Comparison of ENCODE assay signal across 8 cellular contexts in genomic region chr1:204507317-204508105, GRCh38. TPM values are rescaled to one million over a fixed set of nuclear protein-coding genes. Genes with fewer than 3 reads are reported as not detected.
DNase-seq lines count a peak whose midpoint lies in the region; ATAC-seq and TF ChIP-seq lines count a peak whose summit lies in the region.

No MANE protein-coding gene starts in this region.

- TF ChIP-seq POLR2A in NB4 (IDR thresholded peaks at IDR 0.05; ENCODE audit: extremely low read depth, insufficient read length) (peak; percentile 3), vagina (IDR thresholded peaks at IDR 0.05) (no peak)

- H3K4me3 ChIP-seq in NB4 (ENCODE audit: low read depth, low read length) (peak overlapping the region; percentile 74), mucosa of stomach (ENCODE audit: low read length) (peak overlapping the region; percentile 67), vagina (peak overlapping the region; percentile 46 to 49)

- peak overlapping the region; percentile 97 for H3K27ac Mint-ChIP-seq in T-helper 1 cell treated with Interleukin-12 subunit alpha and Interleukin-12 subunit beta and Interleukin-4 antibody, amounts not matched to agents 30 μg/mL and 1 μg/mL, for 36 hours

- H3K36me3 Mint-ChIP-seq in T-helper 1 cell treated with Interleukin-12 subunit alpha and Interleukin-12 subunit beta and Interleukin-4 antibody, amounts not matched to agents 30 μg/mL and 1 μg/mL, for 36 hours (ENCODE audit: low read depth), result peaks cover 8% of the 10 kb centered on the region

- no peak for TF ChIP-seq CTCF in NB4 (IDR thresholded peaks at IDR 0.05; ENCODE audit: low read depth, low read length)
- no peak for TF ChIP-seq CTCF in vagina (IDR thresholded peaks at IDR 0.05)

- intact Hi-C loops in vagina (cut with DNase I), result no loop called here

- no peaks in the 10 kb centered on the region for H3K27me3 ChIP-seq in mucosa of stomach (ENCODE audit: control insufficient read depth, insufficient read depth, low read length)
- H3K27me3 ChIP-seq in vagina, result no peaks in the 10 kb centered on the region

- peaks cover 10% of the 10 kb centered on the region for H3K27me3 Mint-ChIP-seq in T-helper 1 cell treated with Interleukin-12 subunit alpha and Interleukin-12 subunit beta and Interleukin-4 antibody, amounts not matched to agents 30 μg/mL and 1 μg/mL, for 36 hours (ENCODE audit: low read depth)

- H3K4me1 ChIP-seq in mucosa of stomach (ENCODE audit: control insufficient read depth, insufficient read depth, low read length) (peaks cover 10% of the 10 kb centered on the region), vagina (no peaks in the 10 kb centered on the region)

- peak overlapping the region; percentile 85 for H3K9ac ChIP-seq in mucosa of stomach (ENCODE audit: low read length)

- H3K27ac ChIP-seq in epithelial cell of prostate (peak overlapping the region; percentile 88), vagina (peak overlapping the region; percentile 83)

- H3K4me1 Mint-ChIP-seq in T-helper 1 cell treated with Interleukin-12 subunit alpha and Interleukin-12 subunit beta and Interleukin-4 antibody, amounts not matched to agents 30 μg/mL and 1 μg/mL, for 36 hours (ENCODE audit: low read depth), result peaks cover 32% of the 10 kb centered on the region

- ATAC-seq in GM21526 (IDR thresholded peaks at IDR 0.05; ENCODE audit: low FRiP score, unreplicated experiment) (peak; percentile 8), GM21737 (IDR thresholded peaks at IDR 0.05; ENCODE audit: unreplicated experiment) (no peak)

- peak; percentile 82 for DNase-seq in CMK (ENCODE audit: low read depth)
- DNase-seq in NB4 (ENCODE audit: low read depth), result peak; percentile 78
- DNase-seq in epithelial cell of prostate (ENCODE audit: low read depth, low spot score), result no peak
- DNase-seq in vagina (ENCODE audit: extremely low spot score in 2 of 2), result no peak

- H3K9me3 ChIP-seq in mucosa of stomach (ENCODE audit: control insufficient read depth, low read length), result no peaks in the 10 kb centered on the region
- H3K9me3 ChIP-seq in vagina, result no peaks in the 10 kb centered on the region

- no peaks in the 10 kb centered on the region for H3K9me3 Mint-ChIP-seq in T-helper 1 cell treated with Interleukin-12 subunit alpha and Interleukin-12 subunit beta and Interleukin-4 antibody, amounts not matched to agents 30 μg/mL and 1 μg/mL, for 36 hours

- H3K4me3 Mint-ChIP-seq in T-helper 1 cell treated with Interleukin-12 subunit alpha and Interleukin-12 subunit beta and Interleukin-4 antibody, amounts not matched to agents 30 μg/mL and 1 μg/mL, for 36 hours, result peak overlapping the region; percentile 89

- H3K36me3 ChIP-seq in mucosa of stomach (ENCODE audit: control insufficient read depth, insufficient read depth, low read length) (no peaks in the 10 kb centered on the region), vagina (no peaks in the 10 kb centered on the region)

RNA-seq across cellular contexts. Expression of gene MDM4, which starts 8.7 kb away (rescaled TPM):
- total RNA-seq in vagina, result 90.1 TPM

RNA-seq across cellular contexts. Expression of gene PIK3C2B, which starts 12.9 kb away (rescaled TPM):
- 52.1 TPM for total RNA-seq in vagina

Comparison
In these comparisons a context has a peak if more than half of its experiments do, and no peak if none do; other contexts are left out.
1. DNase-seq: peak in CMK (single experiment) and NB4 (single experiment); none in epithelial cell of prostate (single experiment) and vagina (0 of 2).
2. Peak in every context shown above with its lines, with median percentiles within 50 percentile points of each other: H3K4me3 ChIP-seq.